In the genomic region with DNA sequence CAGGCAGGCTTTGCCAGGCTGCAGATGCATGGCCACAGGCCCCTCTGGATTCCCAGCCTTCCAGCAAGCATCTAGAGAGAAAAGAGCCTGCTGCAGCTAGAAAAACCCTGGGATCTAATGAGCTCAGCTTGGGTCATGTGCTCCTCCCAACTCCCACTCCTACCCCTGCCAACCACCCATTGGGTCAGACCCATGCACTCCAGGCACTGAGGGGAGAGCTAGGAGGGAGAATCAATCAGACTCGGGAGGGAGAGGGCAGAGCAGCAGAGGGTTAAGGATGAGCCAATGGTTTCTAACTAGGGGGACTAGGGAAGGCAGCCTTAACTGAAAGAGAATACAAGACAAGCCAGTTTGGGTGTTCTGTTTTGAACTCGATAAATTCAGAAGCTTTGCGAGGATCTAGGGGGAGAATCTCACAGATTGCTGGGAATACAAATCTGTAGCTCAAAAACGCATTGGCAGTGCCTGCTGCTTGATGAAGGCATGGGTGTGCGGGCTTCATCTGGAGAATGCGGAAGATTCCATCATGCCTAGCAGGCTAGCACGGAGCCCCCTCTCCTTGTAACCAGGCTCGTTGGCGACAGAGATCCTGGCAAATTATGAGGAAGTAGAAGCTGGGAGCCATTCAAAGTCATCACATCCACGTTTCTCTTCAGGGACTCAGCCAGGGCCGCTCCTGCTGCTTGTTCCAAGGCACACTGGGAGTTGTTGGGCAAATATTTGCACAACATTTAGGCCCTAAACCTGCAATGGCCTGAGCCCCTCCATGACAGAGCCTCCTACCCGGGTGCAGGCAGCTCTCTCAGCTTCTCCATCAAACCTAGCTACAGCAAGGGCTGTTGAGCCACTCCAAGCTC, we compare ENCODE assay signal across 9 cellular contexts. TPM values are rescaled to one million over a fixed set of nuclear protein-coding genes. Genes with fewer than 3 reads are reported as not detected.
DNase-seq lines count a peak whose midpoint lies in the region; ATAC-seq, FAIRE-seq and TF ChIP-seq lines count a peak whose summit lies in the region.
"Had no signal": no experiment of that assay in that cellular context is flagged by ENCODE, and none has a peak within 500 bp of the region (broad histone marks: within the 10 kb centered on the region; RNA-seq: fewer than 3 reads in every experiment).

No MANE protein-coding gene starts in this region.

- no peaks in the 10 kb centered on the region for H3K9me3 ChIP-seq in SK-N-MC (ENCODE audit: low read depth, low read length)
- H3K9me3 ChIP-seq in gastroesophageal sphincter = no peaks in the 10 kb centered on the region
- H3K9me3 ChIP-seq in smooth muscle cell (replicated peaks; ENCODE audit: low read depth) = no peaks in the 10 kb centered on the region

- 89 to 94% methylated on average over 3 to 6 of the region's 12 CpGs for whole genome bisulfite sequencing in gastroesophageal sphincter (ENCODE audit: low coverage in 1 of 2), 2 donors
- 83% methylated on average over 12 of the region's 12 CpGs for WGBS in smooth muscle cell (ENCODE audit: low lambda C conversion rate)

- H3K4me1 ChIP-seq in gastroesophageal sphincter (peaks cover 0 to 28% (median 16%) of the 10 kb centered on the region in 3 donors), smooth muscle cell (ENCODE audit: low read depth) (peaks cover 31% of the 10 kb centered on the region)

- peaks cover 30% of the 10 kb centered on the region for H3F3A ChIP-seq in smooth muscle cell (ENCODE audit: low read depth)

- ATAC-seq in gastroesophageal sphincter = no peak
- no peak for ATAC-seq in GM21576 (IDR thresholded peaks at IDR 0.05; ENCODE audit: unreplicated experiment)

- DNase-seq in NCI-H748 (lab: John Stamatoyannopoulos, UW; ENCODE audit: unreplicated experiment) (peak; percentile 34), NCI-H748 treated with DMSO at 0.1 percent for 48 hours (lab: John Stamatoyannopoulos, UW) (no peak), SK-N-MC (ENCODE audit: low read depth, low spot score) (no peak), smooth muscle cell (lab: John Stamatoyannopoulos, UW; ENCODE audit: unreplicated experiment) (no peak), D721Med (ENCODE audit: insufficient read length, low spot score) (no peak), amniotic stem cell (lab: John Stamatoyannopoulos, UW) (no peak)

- H4K20me1 ChIP-seq in smooth muscle cell (ENCODE audit: low read depth) = no peaks in the 10 kb centered on the region

- no peaks in the 10 kb centered on the region for H3K79me2 ChIP-seq in smooth muscle cell (ENCODE audit: low read depth)

- H3K36me3 ChIP-seq in SK-N-MC (ENCODE audit: insufficient read depth, low read length) = no peaks in the 10 kb centered on the region
- no peaks in the 10 kb centered on the region for H3K36me3 ChIP-seq in gastroesophageal sphincter
- H3K36me3 ChIP-seq in smooth muscle cell (ENCODE audit: low read depth) = no peaks in the 10 kb centered on the region

- TF ChIP-seq EP300 in gastroesophageal sphincter (IDR thresholded peaks at IDR 0.05) = no peak

- H3K4me2 ChIP-seq in smooth muscle cell = peak overlapping the region; percentile 49

- no peak for TF ChIP-seq POLR2A in gastroesophageal sphincter (IDR thresholded peaks at IDR 0.05)

- peak overlapping the region; percentile 99 for H3K27ac ChIP-seq in SK-N-MC
- H3K27ac ChIP-seq in gastroesophageal sphincter = peak overlapping the region in 3 of 4 donors; percentile 74 to 77 (median 75)
- peak overlapping the region; percentile 97 for H3K27ac ChIP-seq in smooth muscle cell (ENCODE audit: low read depth)

- no peak overlapping the region for H3K4me3 ChIP-seq in SK-N-MC
- H3K4me3 ChIP-seq in gastroesophageal sphincter = no peak overlapping the region
- H3K4me3 ChIP-seq in smooth muscle cell = no peak overlapping the region

- H3K27me3 ChIP-seq in gastroesophageal sphincter (no peaks in the 10 kb centered on the region), smooth muscle cell (ENCODE audit: low read depth) (no peaks in the 10 kb centered on the region)

- H2AFZ ChIP-seq in smooth muscle cell (ENCODE audit: low read depth) = no peak overlapping the region

- H3K9ac ChIP-seq in SK-N-MC (ENCODE audit: insufficient read length) (no peak overlapping the region), smooth muscle cell (ENCODE audit: low read depth) (peak overlapping the region; percentile 53)

- no peak for TF ChIP-seq CTCF in gastroesophageal sphincter (IDR thresholded peaks at IDR 0.05)
- TF ChIP-seq CTCF in smooth muscle cell (IDR thresholded peaks at IDR 0.05; ENCODE audit: borderline replicate concordance, insufficient read depth, poor library complexity, severe bottlenecking) = no peak
- TF ChIP-seq CTCF in D721Med (IDR thresholded peaks at IDR 0.05; ENCODE audit: insufficient read depth, missing control alignments) = no peak

- no peak for FAIRE-seq in D721Med (lab: Jason Lieb, UNC)
- FAIRE-seq: HTR-8/SVneo had no signal

RNA-seq across cellular contexts. Expression of a gene that starts 56.4 kb away (rescaled TPM):
- total RNA-seq in gastroesophageal sphincter (1 to 10 TPM in 3 of 4 donors, under 1 TPM in 1; 0.69 to 8.2 (median 4.9) TPM), smooth muscle cell (13.0 and 22.6 TPM in 2 replicates)
- 15.6 and 17.0 TPM in 2 replicates for polyA plus RNA-seq in smooth muscle cell
